9 cellular contexts compared by ENCODE assay signal in genomic region chr20:34190679-34191090, GRCh38. TPM values are rescaled to one million over a fixed set of nuclear protein-coding genes. Genes with fewer than 3 reads are reported as not detected.
DNase-seq lines count a peak whose midpoint lies in the region; ATAC-seq, FAIRE-seq and TF ChIP-seq lines count a peak whose summit lies in the region.
"Had no signal": no experiment of that assay in that cellular context is flagged by ENCODE, and none has a peak within 500 bp of the region (broad histone marks: within the 10 kb centered on the region; RNA-seq: fewer than 3 reads in every experiment).

No MANE protein-coding gene starts in this region.

- H3K4me3 ChIP-seq in WERI-Rb-1 (ENCODE audit: low read depth, low read length), result no peak overlapping the region

- H3K27me3 ChIP-seq in WERI-Rb-1 (ENCODE audit: insufficient read depth, low read depth, severe bottlenecking), result no peaks in the 10 kb centered on the region

- H3K27ac ChIP-seq in WERI-Rb-1, result 0 out of 2 replicates have a peak overlapping the region, but pooled peaks have one; percentile 16

- DNase-seq in AG08395 (ENCODE audit: low spot score) (peak; percentile 94), GM18507 (ENCODE audit: extremely low spot score, insufficient read length, low read depth) (peak; percentile 18), NCI-H2107 treated with DMSO at 0.1 percent for 48 hours (lab: John Stamatoyannopoulos, UW; ENCODE audit: unreplicated experiment) (peak; percentile 11), WERI-Rb-1 (peak; percentile 85), endothelial cell (ENCODE audit: low spot score) (peak; percentile 78), memory B cell (ENCODE audit: low spot score in 2 of 2) (peak in 1 of 2 donors; percentile 21)
- peak; percentile 42 for DNase-seq in stimulated activated naive CD8-positive, alpha-beta T cell treated with anti-CD3 and anti-CD28 coated beads, Interleukin-15, Interleukin-2, amounts not matched to agents 100 U/mL and 50 U/mL, for 24 hours

- no peaks in the 10 kb centered on the region for H3K9me3 ChIP-seq in WERI-Rb-1 (ENCODE audit: severe bottlenecking)

- H3K27me3 Mint-ChIP-seq in endothelial cell (ENCODE audit: unreplicated experiment) (no peaks in the 10 kb centered on the region), memory B cell (peaks cover 10% of the 10 kb centered on the region)

- peak overlapping the region; percentile 8 for H3K27ac Mint-ChIP-seq in endothelial cell (ENCODE audit: unreplicated experiment)
- H3K27ac Mint-ChIP-seq in memory B cell, result no peak overlapping the region

- H3K9me3 Mint-ChIP-seq in endothelial cell (ENCODE audit: unreplicated experiment), result no peaks in the 10 kb centered on the region
- H3K9me3 Mint-ChIP-seq in memory B cell, result no peaks in the 10 kb centered on the region
- H3K9me3 Mint-ChIP-seq: naive thymus-derived CD8-positive, alpha-beta T cell had no signal

- peak; percentile 41 for ATAC-seq in memory B cell (ENCODE audit: low read depth)
- no peak for ATAC-seq in stimulated activated naive CD8-positive, alpha-beta T cell treated with anti-CD3 and anti-CD28 coated beads, Interleukin-15, Interleukin-2, amounts not matched to agents 100 U/mL and 50 U/mL, for 24 hours
- no peak for ATAC-seq in HG03520 (IDR thresholded peaks at IDR 0.05; ENCODE audit: unreplicated experiment)
- ATAC-seq: naive thymus-derived CD8-positive, alpha-beta T cell had no signal

- H3K36me3 Mint-ChIP-seq in endothelial cell (ENCODE audit: low read depth, unreplicated experiment), result no peaks in the 10 kb centered on the region
- H3K36me3 Mint-ChIP-seq in memory B cell, result no peaks in the 10 kb centered on the region
- H3K36me3 Mint-ChIP-seq: naive thymus-derived CD8-positive, alpha-beta T cell had no signal

- FAIRE-seq in GM18507 (lab: Jason Lieb, UNC), result no peak

- TF ChIP-seq CTCF in WERI-Rb-1 (IDR thresholded peaks at IDR 0.05; ENCODE audit: low read depth, low read length) (peak; percentile 94), endothelial cell (IDR thresholded peaks at IDR 0.05; ENCODE audit: unreplicated experiment) (peak; percentile 25)

- no peaks in the 10 kb centered on the region for H3K36me3 ChIP-seq in WERI-Rb-1

- H3K4me1 Mint-ChIP-seq in endothelial cell (ENCODE audit: unreplicated experiment) (peaks cover 20% of the 10 kb centered on the region), memory B cell (peaks cover 1% of the 10 kb centered on the region)

- H3K4me3 Mint-ChIP-seq in endothelial cell (ENCODE audit: unreplicated experiment), result no peak overlapping the region
- no peak overlapping the region for H3K4me3 Mint-ChIP-seq in memory B cell
- H3K4me3 Mint-ChIP-seq: naive thymus-derived CD8-positive, alpha-beta T cell had no signal

RNA-seq across cellular contexts. Expression of gene ASIP, which starts 50.5 kb away (rescaled TPM):
- not detected for total RNA-seq in endothelial cell (ENCODE audit: unreplicated experiment)
- total RNA-seq: naive thymus-derived CD8-positive, alpha-beta T cell had no signal
